ENCODE assay signal across 8 cellular contexts in the genomic region with DNA sequence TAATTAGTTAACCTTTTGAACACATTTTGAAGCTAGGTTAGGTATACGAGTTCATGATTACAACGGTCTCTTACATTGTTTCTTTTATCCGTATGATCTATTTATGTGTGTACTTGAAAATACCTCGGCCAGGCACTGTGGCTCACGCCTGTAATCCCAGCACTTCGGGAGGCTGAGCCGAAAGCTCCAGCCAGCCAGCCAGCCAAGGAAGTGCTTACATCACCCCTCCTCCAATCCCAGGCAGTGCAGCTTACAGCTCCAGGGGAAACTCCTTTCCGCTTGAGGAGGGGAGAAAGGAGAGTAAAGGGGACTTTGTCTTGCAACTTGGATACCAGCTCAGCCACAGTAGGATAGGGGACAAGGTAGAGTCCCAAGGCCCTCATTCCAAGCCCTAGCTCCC.
DNase-seq lines count a peak whose midpoint lies in the region; ATAC-seq, FAIRE-seq and TF ChIP-seq lines count a peak whose summit lies in the region.
"Not testable (repeated sequence)": the region's sequence is repeated elsewhere in the genome, so short reads cannot be mapped to it uniquely, and the experiment has no call there.

No MANE protein-coding gene starts in this region.

- not testable (repeated sequence) for H2AFZ ChIP-seq in H9 (ENCODE audit: low read length)

- H4K91ac ChIP-seq in H9 (ENCODE audit: insufficient read length, low read depth, low read length), result not testable (repeated sequence)

- not testable (repeated sequence) for H3T11ph ChIP-seq in H9 (ENCODE audit: low read length)

- not testable (repeated sequence) for H3K9ac ChIP-seq in H9 (ENCODE audit: extremely low read depth, insufficient read length, low read length); kidney (ENCODE audit: low read length in 2 of 2)

- not testable (repeated sequence) for H3K9me3 Mint-ChIP-seq in H9; endothelial cell (ENCODE audit: unreplicated experiment); nephron

- not testable (repeated sequence) for H2BK120ac ChIP-seq in H9 (ENCODE audit: low read depth, low read length, poor library complexity, severe bottlenecking)

- not testable (repeated sequence) for TF ChIP-seq EP300 in transverse colon (IDR thresholded peaks at IDR 0.05; ENCODE audit: low read depth)

- not testable (repeated sequence) for H2AK5ac ChIP-seq in H9 (ENCODE audit: insufficient read length, low read length)

- H4K8ac ChIP-seq in H9 (replicated peaks; ENCODE audit: insufficient read length, low read depth, low read length), result not testable (repeated sequence)

- not testable (repeated sequence) for H4K5ac ChIP-seq in H9 (ENCODE audit: insufficient read length, low read depth, low read length)

- TF ChIP-seq CTCF in H9 (conservative IDR thresholded peaks at IDR 0.05); endothelial cell (IDR thresholded peaks at IDR 0.05; ENCODE audit: unreplicated experiment); kidney (IDR thresholded peaks at IDR 0.05; ENCODE audit: borderline replicate concordance, extremely low read depth, insufficient read depth); nephron (IDR thresholded peaks at IDR 0.05; ENCODE audit: unreplicated experiment in 3 of 3); retinal pigment epithelial cell (conservative IDR thresholded peaks at IDR 0.05; ENCODE audit: low read depth, low read length); transverse colon (IDR thresholded peaks at IDR 0.05): not testable (repeated sequence)

- DNase-seq in H9 (peak; percentile 77), astrocyte of the hippocampus (ENCODE audit: low read depth, low spot score) (peak; percentile 25), endothelial cell (ENCODE audit: low spot score) (peak; percentile 26), left cardiac atrium (peak; percentile 64), kidney (peak; percentile 70), retinal pigment epithelial cell (ENCODE audit: low read depth) (peak; percentile 48)
- DNase-seq in transverse colon, result not testable (repeated sequence)

- H2BK15ac ChIP-seq in H9 (ENCODE audit: low read depth, low read length), result not testable (repeated sequence)

- H3K79me2 ChIP-seq in H9 (ENCODE audit: insufficient read depth, low read length), result not testable (repeated sequence)

- not testable (repeated sequence) for H3K27ac ChIP-seq in H9 (ENCODE audit: insufficient read length, low read depth, low read length)
- H3K27ac ChIP-seq in kidney (ENCODE audit: low read depth in 2 of 2, low read length in 2 of 2) (peak overlapping the region; percentile 18 to 24), transverse colon (peak overlapping the region in 3 of 4 donors; percentile 7 to 54 (median 24))

- not testable (repeated sequence) for H3K14ac ChIP-seq in H9 (ENCODE audit: insufficient read depth, low read length)

- not testable (repeated sequence) for H3K23ac ChIP-seq in H9 (ENCODE audit: insufficient read length, low read depth, low read length)

- H3K4me3 ChIP-seq in kidney (ENCODE audit: low read length in 2 of 2); retinal pigment epithelial cell (ENCODE audit: low read length); transverse colon: not testable (repeated sequence)

- not testable (repeated sequence) for H3K4me3 Mint-ChIP-seq in H9; endothelial cell (ENCODE audit: unreplicated experiment); nephron

- not testable (repeated sequence) for H2BK5ac ChIP-seq in H9 (ENCODE audit: insufficient read length, low read length)

- intact Hi-C loops in left cardiac atrium (cut with DNase I); kidney (cut with DNase I); transverse colon (cut with DNase I; ENCODE audit: low total_unique reads): not testable (repeated sequence)

- peak; percentile 90 to 91 for ATAC-seq in left cardiac atrium

- H3K4me1 Mint-ChIP-seq in H9 (peaks cover 22 to 26% of the 10 kb centered on the region in 2 experiments), endothelial cell (ENCODE audit: unreplicated experiment) (peaks cover 15% of the 10 kb centered on the region)
- H3K4me1 Mint-ChIP-seq in nephron, result not testable (repeated sequence)

- H4K20me1 ChIP-seq in H9 (ENCODE audit: control insufficient read depth, insufficient read depth, insufficient read length), result not testable (repeated sequence)

- not testable (repeated sequence) for H3K23me2 ChIP-seq in H9 (ENCODE audit: insufficient read length, low read depth, low read length, poor library complexity, severe bottlenecking)

- H3K36me3 Mint-ChIP-seq in H9 (ENCODE audit: insufficient read depth in 1 of 3, low read depth in 3 of 3), result peaks cover 3 to 15% (median 11%) of the 10 kb centered on the region in 3 experiments
- H3K36me3 Mint-ChIP-seq in endothelial cell (ENCODE audit: low read depth, unreplicated experiment), result not testable (repeated sequence)
- peaks cover 59% of the 10 kb centered on the region for H3K36me3 Mint-ChIP-seq in nephron (ENCODE audit: low read depth)

- H3K4me1 ChIP-seq in H9 (ENCODE audit: insufficient read depth, low read length); transverse colon: not testable (repeated sequence)
- H3K4me1 ChIP-seq in kidney (ENCODE audit: control insufficient read depth in 1 of 2, insufficient read depth in 1 of 2, low read depth in 1 of 2, low read length in 2 of 2), result peaks cover 5 to 12% of the 10 kb centered on the region in 2 donors

- not testable (repeated sequence) for H3K27me3 Mint-ChIP-seq in H9 (ENCODE audit: low read depth); endothelial cell (ENCODE audit: unreplicated experiment); nephron (ENCODE audit: low read depth)

- H3K36me3 ChIP-seq in kidney (ENCODE audit: control insufficient read depth in 1 of 2, insufficient read depth in 2 of 2, low read length in 2 of 2); transverse colon: not testable (repeated sequence)

- in situ Hi-C loops in transverse colon (cut with MboI; ENCODE audit: low pct_ligation_motif_present in 1 of 4, low pct_unique_long_range_greater_than_20kb in 1 of 4, low sequenced_read_pairs in 3 of 4), result not testable (repeated sequence)

- FAIRE-seq in kidney (lab: Jason Lieb, UNC), result not testable (repeated sequence)

- H3K56ac ChIP-seq in H9 (ENCODE audit: insufficient read length, low read depth, low read length), result not testable (repeated sequence)

- H3K27ac Mint-ChIP-seq in H9 (peak overlapping the region in 2 of 3 experiments; percentile 63 to 76; a peak in 3 of 7 replicates), endothelial cell (ENCODE audit: unreplicated experiment) (peak overlapping the region; percentile 25), nephron (peak overlapping the region; percentile 34 to 63 (median 61))

- H2BK20ac ChIP-seq in H9 (ENCODE audit: low read depth, low read length, poor library complexity, severe bottlenecking), result not testable (repeated sequence)

- not testable (repeated sequence) for H3K27me3 ChIP-seq in H9 (ENCODE audit: insufficient read depth, low read length); transverse colon

- H3K9me3 ChIP-seq in H9 (ENCODE audit: control insufficient read depth, low read depth, low read length); kidney (ENCODE audit: control insufficient read depth in 1 of 2, low read length in 2 of 2); transverse colon: not testable (repeated sequence)

- TF ChIP-seq POLR2A in transverse colon (IDR thresholded peaks at IDR 0.05), result not testable (repeated sequence)

- H3K4ac ChIP-seq in H9 (ENCODE audit: low read depth, low read length), result not testable (repeated sequence)

- H3K18ac ChIP-seq in H9 (ENCODE audit: insufficient read length, low read depth, low read length), result not testable (repeated sequence)

- H3K79me1 ChIP-seq in H9 (ENCODE audit: insufficient read depth, low read depth, low read length, poor library complexity, severe bottlenecking), result not testable (repeated sequence)

- not testable (repeated sequence) for H3K4me2 ChIP-seq in H9 (ENCODE audit: insufficient read depth, insufficient read length, low read length)

- not testable (repeated sequence) for H2BK12ac ChIP-seq in H9 (ENCODE audit: insufficient read length, low read depth, low read length)

- no CpG with 5 or more reads among the region's 8 CpGs for WGBS in H9 (ENCODE audit: extremely low coverage, insufficient read length, low lambda C conversion rate)
- 34 to 57% methylated on average over 2 to 8 of the region's 8 CpGs for WGBS in transverse colon (ENCODE audit: low coverage in 1 of 2), 2 donors
